Comparison of ENCODE assay signal across 9 cellular contexts in genomic region chr17:35889818-35890773, GRCh38. TPM values are rescaled to one million over a fixed set of nuclear protein-coding genes. Genes with fewer than 3 reads are reported as not detected.
DNase-seq lines count a peak whose midpoint lies in the region; ATAC-seq and TF ChIP-seq lines count a peak whose summit lies in the region.
"Had no signal": no experiment of that assay in that cellular context is flagged by ENCODE, and none has a peak within 500 bp of the region (broad histone marks: within the 10 kb centered on the region; RNA-seq: fewer than 3 reads in every experiment).

No MANE protein-coding gene starts in this region.

- H3K27ac ChIP-seq in IMR-90 (ENCODE audit: insufficient read depth, low read length) = no peak overlapping the region
- H3K27ac ChIP-seq in right lobe of liver = peak overlapping the region in 1 of 3 donors; percentile 24

- H3K4me1 ChIP-seq in IMR-90 (ENCODE audit: control insufficient read depth, insufficient read depth, low read length) (no peaks in the 10 kb centered on the region), right lobe of liver (peaks cover 0 to 6% (median 0%) of the 10 kb centered on the region in 4 donors)

- H2AK5ac ChIP-seq in IMR-90 (ENCODE audit: low read depth, low read length) = no peak overlapping the region

- H2BK15ac ChIP-seq in IMR-90 (ENCODE audit: low read depth, low read length) = no peak overlapping the region

- H3K4me2 ChIP-seq in IMR-90 (ENCODE audit: low read depth, low read length) = no peak overlapping the region

- H3K4me1 Mint-ChIP-seq in activated naive CD8-positive, alpha-beta T cell treated with anti-CD3 and anti-CD28 coated beads, Interleukin-2, amount 50 U/mL, for 24 hours = peaks cover 54% of the 10 kb centered on the region

- TF ChIP-seq CTCF in IMR-90 (conservative IDR thresholded peaks at IDR 0.05; ENCODE audit: low read depth, low read length) (no peak), right lobe of liver (IDR thresholded peaks at IDR 0.05) (no peak)

- no peak overlapping the region for H3K14ac ChIP-seq in IMR-90 (replicated peaks; ENCODE audit: low read depth, low read length)

- H3K18ac ChIP-seq in IMR-90 (ENCODE audit: low read depth, low read length) = no peak overlapping the region

- ATAC-seq in IMR-90 (ENCODE audit: low read depth) (peak; percentile 84), right lobe of liver (peak in 3 of 4 donors; percentile 47 to 85 (median 53))
- no peak for ATAC-seq in activated naive CD8-positive, alpha-beta T cell treated with anti-CD3 and anti-CD28 coated beads, Interleukin-2, amount 50 U/mL, for 24 hours

- DNase-seq in Ammon's horn (ENCODE audit: low spot score) = peak; percentile 54
- peak; percentile 68 for DNase-seq in IMR-90
- no peak for DNase-seq in activated naive CD8-positive, alpha-beta T cell treated with anti-CD3 and anti-CD28 coated beads, Interleukin-2, amount 50 U/mL, for 24 hours
- DNase-seq in right lobe of liver = peak in 1 of 3 donors; percentile 45
- no peak for DNase-seq in AG08396 (ENCODE audit: low spot score)
- DNase-seq in SHP77 (lab: John Stamatoyannopoulos, UW) = no peak
- DNase-seq in cortex of kidney (lab: John Stamatoyannopoulos, UW) = no peak
- no peak for DNase-seq in posterior vena cava (ENCODE audit: low spot score)

- H4K20me1 ChIP-seq in IMR-90 (ENCODE audit: insufficient read depth, low read length) = no peaks in the 10 kb centered on the region

- H3K36me3 ChIP-seq in IMR-90 (ENCODE audit: control insufficient read depth, insufficient read depth, low read length) (no peaks in the 10 kb centered on the region), right lobe of liver (no peaks in the 10 kb centered on the region)

- CTCF ChIA-PET in IMR-90 (lab: Yijun Ruan, JAX) = interaction anchor here (0.6 kb wide), 1 partner anchor 15 kb away, joined by 3 read pairs; no protein-coding TSS in a partner anchor

- H3K4me3 Mint-ChIP-seq in activated naive CD8-positive, alpha-beta T cell treated with anti-CD3 and anti-CD28 coated beads, Interleukin-2, amount 50 U/mL, for 24 hours = peak overlapping the region; percentile 40

- H2BK5ac ChIP-seq in IMR-90 (ENCODE audit: low read depth, low read length, poor library complexity, severe bottlenecking) = no peak overlapping the region

- H4K8ac ChIP-seq in IMR-90 (ENCODE audit: low read depth in 2 of 2, low read length in 2 of 2) = no peak overlapping the region

- no peak overlapping the region for H4K5ac ChIP-seq in IMR-90 (ENCODE audit: low read depth, low read length)

- no peaks in the 10 kb centered on the region for H3K36me3 Mint-ChIP-seq in activated naive CD8-positive, alpha-beta T cell treated with anti-CD3 and anti-CD28 coated beads, Interleukin-2, amount 50 U/mL, for 24 hours (ENCODE audit: low read depth)

- no TSS peak for BruUV-seq in IMR-90 (replicated peaks; lab: Mats Ljungman, UMichigan)

- H3K4ac ChIP-seq in IMR-90 (ENCODE audit: low read depth, low read length) = no peak overlapping the region

- H3K27me3 Mint-ChIP-seq in activated naive CD8-positive, alpha-beta T cell treated with anti-CD3 and anti-CD28 coated beads, Interleukin-2, amount 50 U/mL, for 24 hours = no peaks in the 10 kb centered on the region

- no peak overlapping the region for H2BK20ac ChIP-seq in IMR-90 (ENCODE audit: low read depth, low read length)

- no peaks in the 10 kb centered on the region; the same call in 1 of the 2 replicates for H3K9me1 ChIP-seq in IMR-90 (ENCODE audit: insufficient read depth, low read length)

- H3K27me3 ChIP-seq in IMR-90 (ENCODE audit: control insufficient read depth, insufficient read depth, low read length) = no peaks in the 10 kb centered on the region; the same call in 1 of the 2 replicates
- no peaks in the 10 kb centered on the region for H3K27me3 ChIP-seq in right lobe of liver

- no peak overlapping the region for H3K4me3 ChIP-seq in IMR-90 (ENCODE audit: insufficient read depth, low read depth, low read length)
- H3K4me3 ChIP-seq in right lobe of liver = no peak overlapping the region

- no peaks in the 10 kb centered on the region for H3K9me3 ChIP-seq in IMR-90 (ENCODE audit: control insufficient read depth, insufficient read depth, low read length)
- no peaks in the 10 kb centered on the region for H3K9me3 ChIP-seq in right lobe of liver

- no peak overlapping the region for H2AK9ac ChIP-seq in IMR-90 (replicated peaks; ENCODE audit: low read depth, low read length, poor library complexity)

- peak overlapping the region; percentile 80 for H3K27ac Mint-ChIP-seq in activated naive CD8-positive, alpha-beta T cell treated with anti-CD3 and anti-CD28 coated beads, Interleukin-2, amount 50 U/mL, for 24 hours

- in situ Hi-C loops in IMR-90 (cut with MboI; ENCODE audit: low sequenced_read_pairs) = no loop called here

- no peak overlapping the region for H3K56ac ChIP-seq in IMR-90 (ENCODE audit: extremely low read depth, insufficient read depth, low read length)

- no peak for TF ChIP-seq POLR2A in IMR-90 (IDR thresholded peaks at IDR 0.05; ENCODE audit: low read depth, low read length)
- TF ChIP-seq POLR2A in right lobe of liver (IDR thresholded peaks at IDR 0.05) = no peak

- no peak overlapping the region for H2BK120ac ChIP-seq in IMR-90 (ENCODE audit: low read depth, low read length)

- no peak overlapping the region for H2AFZ ChIP-seq in IMR-90 (replicated peaks; ENCODE audit: low read length, poor library complexity)

- no peak overlapping the region for H3K9ac ChIP-seq in IMR-90 (ENCODE audit: low read depth, low read length)

- dilution Hi-C loops in IMR-90 (cut with HindIII; ENCODE audit: low sequenced_read_pairs, unreplicated experiment) = no loop called here

- no peaks in the 10 kb centered on the region for H3K79me1 ChIP-seq in IMR-90 (ENCODE audit: low read depth in 1 of 2, low read length in 2 of 2)

- POLR2A ChIA-PET in IMR-90 (lab: Charles Lee; ENCODE audit: unreplicated experiment) = no interaction called here

- H3K9me3 Mint-ChIP-seq in activated naive CD8-positive, alpha-beta T cell treated with anti-CD3 and anti-CD28 coated beads, Interleukin-2, amount 50 U/mL, for 24 hours = no peaks in the 10 kb centered on the region

- WGBS in IMR-90 (ENCODE audit: extremely low coverage in 2 of 2, insufficient read length in 1 of 2), 2 experiments = no CpG with 5 or more reads among the region's 2 CpGs
- 65% methylated on average over 2 of the region's 2 CpGs for WGBS in right lobe of liver (ENCODE audit: insufficient coverage, low coverage, low lambda C conversion rate, missing lambda C conversion rate)

- intact Hi-C loops in IMR-90 (cut with micrococcal nuclease) (no loop called here), right lobe of liver (cut with DNase I) (no loop called here), posterior vena cava (cut with DNase I) (no loop called here)

- H3K23ac ChIP-seq in IMR-90 (ENCODE audit: low read depth, low read length) = no peak overlapping the region

- no peak overlapping the region for H4K91ac ChIP-seq in IMR-90 (ENCODE audit: insufficient read depth, low read depth, low read length)

- no peak for TF ChIP-seq RAD21 in IMR-90 (IDR thresholded peaks at IDR 0.05; ENCODE audit: low read length)

TF ChIP-seq in IMR-90, 13 proteins besides CTCF, POLR2A, EP300 and RAD21:
- TF ChIP-seq SMC3 (IDR thresholded peaks at IDR 0.05; ENCODE audit: low read depth, low read length) = no peak
- no peak for TF ChIP-seq BHLHE40 (IDR thresholded peaks at IDR 0.05; ENCODE audit: low read depth, low read length)
- TF ChIP-seq, protein P1, sequence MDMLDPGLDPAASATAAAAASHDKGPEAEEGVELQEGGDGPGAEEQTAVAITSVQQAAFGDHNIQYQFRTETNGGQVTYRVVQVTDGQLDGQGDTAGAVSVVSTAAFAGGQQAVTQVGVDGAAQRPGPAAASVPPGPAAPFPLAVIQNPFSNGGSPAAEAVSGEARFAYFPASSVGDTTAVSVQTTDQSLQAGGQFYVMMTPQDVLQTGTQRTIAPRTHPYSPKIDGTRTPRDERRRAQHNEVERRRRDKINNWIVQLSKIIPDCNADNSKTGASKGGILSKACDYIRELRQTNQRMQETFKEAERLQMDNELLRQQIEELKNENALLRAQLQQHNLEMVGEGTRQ (IDR thresholded peaks at IDR 0.05; ENCODE audit: low read depth, low read length) = no peak
TF ChIP-seq in IMR-90: peak in this region for 0.

RNA-seq across cellular contexts. Expression of gene CCL5, which starts 9.9 kb away (rescaled TPM):
- total RNA-seq in IMR-90 (2012; rRNA removed) = not detected in 2 replicates
- not detected in 2 replicates for polyA plus RNA-seq in IMR-90 (2012; rRNA removed)
- not detected in 2 replicates for polyA plus RNA-seq in IMR-90 (2012; cell fraction: cytosol; rRNA removed)
- polyA plus RNA-seq in IMR-90 (2012; cell fraction: nucleus; rRNA removed; ENCODE audit: low replicate concordance) = not detected in 2 replicates
- 1 to 10 TPM in 5 of 6 experiments, under 1 TPM in 1; 0.53 to 3.4 (median 2.5) TPM for total RNA-seq in right lobe of liver
- 1 to 10 TPM; 2.1 to 3.2 TPM for total RNA-seq in posterior vena cava
- total RNA-seq: frontal cortex had no signal

RNA-seq across cellular contexts. Expression of gene HEATR9, which starts 21.4 kb away (rescaled TPM):
- total RNA-seq in IMR-90 (2012; rRNA removed) (not detected in 2 replicates), right lobe of liver (not detected), posterior vena cava (not detected)
- not detected in 2 replicates for polyA plus RNA-seq in IMR-90 (2012; rRNA removed)
- polyA plus RNA-seq in IMR-90 (2012; cell fraction: cytosol; rRNA removed) = not detected in 2 replicates
- polyA plus RNA-seq in IMR-90 (2012; cell fraction: nucleus; rRNA removed; ENCODE audit: low replicate concordance) = not detected in 2 replicates
- total RNA-seq: frontal cortex had no signal

RNA-seq across cellular contexts. Expression of gene RDM1, which starts 40.5 kb away (rescaled TPM):
- total RNA-seq in IMR-90 (2012; rRNA removed) (0.18 TPM in 1 of 2 replicates, not detected in the other), right lobe of liver (not detected), posterior vena cava (not detected)
- polyA plus RNA-seq in IMR-90 (2012; rRNA removed) = not detected in 2 replicates
- 0.11 TPM in 1 of 2 replicates, not detected in the other for polyA plus RNA-seq in IMR-90 (2012; cell fraction: cytosol; rRNA removed)
- polyA plus RNA-seq in IMR-90 (2012; cell fraction: nucleus; rRNA removed; ENCODE audit: low replicate concordance) = 0.10 TPM in 1 of 2 replicates, not detected in the other

RNA-seq across cellular contexts. Expression of gene LYZL6, which starts 53.4 kb away (rescaled TPM):
- total RNA-seq in IMR-90 (2012; rRNA removed) (not detected in 2 replicates), right lobe of liver (not detected), posterior vena cava (not detected)
- not detected in 2 replicates for polyA plus RNA-seq in IMR-90 (2012; rRNA removed)
- polyA plus RNA-seq in IMR-90 (2012; cell fraction: cytosol; rRNA removed) = not detected in 2 replicates
- not detected in 2 replicates for polyA plus RNA-seq in IMR-90 (2012; cell fraction: nucleus; rRNA removed; ENCODE audit: low replicate concordance)
- total RNA-seq: frontal cortex had no signal

Comparison
In these comparisons a context has a peak if more than half of its experiments do, and no peak if none do; other contexts are left out.
1. DNase-seq: peak in Ammon's horn (single experiment) and IMR-90 (single experiment); none in activated naive CD8-positive, alpha-beta T cell treated with anti-CD3 and anti-CD28 coated beads, Interleukin-2, amount 50 U/mL, for 24 hours (single experiment), AG08396 (single experiment), SHP77 (0 of 2), cortex of kidney (single experiment) and posterior vena cava (single experiment).